In genomic region chr7:47293884-47294568, GRCh38 we compare ENCODE assay signal across 15 cellular contexts.
DNase-seq lines count a peak whose midpoint lies in the region; ATAC-seq and TF ChIP-seq lines count a peak whose summit lies in the region.
"Had no signal": no experiment of that assay in that cellular context is flagged by ENCODE, and none has a peak within 500 bp of the region (broad histone marks: within the 10 kb centered on the region; RNA-seq: fewer than 3 reads in every experiment).

No MANE protein-coding gene starts in this region.

- 77 to 83% methylated on average over 4 to 6 of the region's 6 CpGs for WGBS in esophagus squamous epithelium, 2 donors
- WGBS in suprapubic skin = 66% methylated on average over 5 of the region's 6 CpGs

- no peak overlapping the region for H3K4me3 ChIP-seq in esophagus squamous epithelium
- no peak overlapping the region for H3K4me3 ChIP-seq in suprapubic skin
- H3K4me3 ChIP-seq in CD8-positive, alpha-beta T cell (ENCODE audit: low read depth, low read length) = no peak overlapping the region

- ATAC-seq in CD8-positive, alpha-beta T cell = no peak
- ATAC-seq in GM21717 (IDR thresholded peaks at IDR 0.05; ENCODE audit: unreplicated experiment) = no peak
- ATAC-seq: T-cell had no signal

- POLR2A ChIA-PET in CD8-positive, alpha-beta T cell (lab: Charles Lee) = no interaction called here

- H3K36me3 ChIP-seq in esophagus squamous epithelium (no peaks in the 10 kb centered on the region), suprapubic skin (peaks cover 4% of the 10 kb centered on the region)
- H3K36me3 ChIP-seq in CD8-positive, alpha-beta T cell (ENCODE audit: insufficient read depth, low read length) = no peaks in the 10 kb centered on the region

- no peaks in the 10 kb centered on the region for H3K27me3 ChIP-seq in esophagus squamous epithelium
- no peaks in the 10 kb centered on the region for H3K27me3 ChIP-seq in suprapubic skin
- no peaks in the 10 kb centered on the region for H3K27me3 ChIP-seq in CD8-positive, alpha-beta T cell (ENCODE audit: insufficient read depth, low read length)

- no peak overlapping the region for H3K4me3 Mint-ChIP-seq in CD8-positive, alpha-beta T cell
- H3K4me3 Mint-ChIP-seq: activated CD4-positive, alpha-beta memory T cell treated with anti-CD3 and anti-CD28 coated beads for 36 hours; activated naive CD8-positive, alpha-beta T cell; T-cell had no signal

- H3K4me1 Mint-ChIP-seq in CD8-positive, alpha-beta T cell (ENCODE audit: low read depth) = no peaks in the 10 kb centered on the region
- H3K4me1 Mint-ChIP-seq: T-cell had no signal

- no peaks in the 10 kb centered on the region for H3K36me3 Mint-ChIP-seq in CD8-positive, alpha-beta T cell
- H3K36me3 Mint-ChIP-seq: activated CD4-positive, alpha-beta memory T cell treated with anti-CD3 and anti-CD28 coated beads for 36 hours; activated naive CD8-positive, alpha-beta T cell; T-cell had no signal

- H3K4me1 ChIP-seq in esophagus squamous epithelium = peaks cover 3 to 48% (median 25%) of the 10 kb centered on the region in 3 donors
- H3K4me1 ChIP-seq in suprapubic skin = peaks cover 43% of the 10 kb centered on the region
- no peaks in the 10 kb centered on the region for H3K4me1 ChIP-seq in CD8-positive, alpha-beta T cell (ENCODE audit: insufficient read depth, low read length)

- DNase-seq in MV-4-11 (lab: John Stamatoyannopoulos, UW) = peak; percentile 8
- no peak for DNase-seq in esophagus squamous epithelium (lab: John Stamatoyannopoulos, UW)
- DNase-seq in mesenteric fat pad (ENCODE audit: low spot score) = peak; percentile 86
- DNase-seq in suprapubic skin (ENCODE audit: low spot score in 2 of 2) = peak in 1 of 2 donors; percentile 84
- no peak for DNase-seq in hippocampal formation (lab: John Stamatoyannopoulos, UW)
- DNase-seq in NCI-H1930 (lab: John Stamatoyannopoulos, UW) = no peak
- DNase-seq in CD8-positive, alpha-beta T cell = no peak
- DNase-seq: activated CD4-positive, alpha-beta memory T cell treated with anti-CD3 and anti-CD28 coated beads for 36 hours; effector memory CD4-positive, alpha-beta T cell; NCI-H1417 treated with DMSO at 0.1 percent for 48 hours; NK-92 treated with Interleukin-12 subunit alpha and Interleukin-12 subunit beta, amount 100 ng/mL, for 24 hours; nucleus accumbens; T-cell had no signal

- no peaks in the 10 kb centered on the region for H3K27me3 Mint-ChIP-seq in CD8-positive, alpha-beta T cell (ENCODE audit: low read depth)
- H3K27me3 Mint-ChIP-seq: activated CD4-positive, alpha-beta memory T cell treated with anti-CD3 and anti-CD28 coated beads for 36 hours; activated naive CD8-positive, alpha-beta T cell had no signal

- H3K9me3 ChIP-seq in esophagus squamous epithelium (no peaks in the 10 kb centered on the region), suprapubic skin (no peaks in the 10 kb centered on the region)
- H3K9me3 ChIP-seq in CD8-positive, alpha-beta T cell (ENCODE audit: low read length) = no peaks in the 10 kb centered on the region

- H3K9me3 Mint-ChIP-seq in CD8-positive, alpha-beta T cell = no peaks in the 10 kb centered on the region
- H3K9me3 Mint-ChIP-seq: activated CD4-positive, alpha-beta memory T cell treated with anti-CD3 and anti-CD28 coated beads for 36 hours; T-cell had no signal

- TF ChIP-seq POLR2A in esophagus squamous epithelium (IDR thresholded peaks at IDR 0.05) (no peak), suprapubic skin (IDR thresholded peaks at IDR 0.05) (no peak)

- H3K27ac Mint-ChIP-seq in CD8-positive, alpha-beta T cell = no peak overlapping the region
- H3K27ac Mint-ChIP-seq: activated CD4-positive, alpha-beta memory T cell treated with anti-CD3 and anti-CD28 coated beads for 36 hours; activated naive CD8-positive, alpha-beta T cell; T-cell had no signal

- TF ChIP-seq EP300 in suprapubic skin (IDR thresholded peaks at IDR 0.05) = no peak

- intact Hi-C loops in esophagus squamous epithelium (cut with DNase I) = no loop called here
- intact Hi-C loops in CD8-positive, alpha-beta T cell (cut with DNase I, micrococcal nuclease) = no loop called here

- TF ChIP-seq CTCF in esophagus squamous epithelium (IDR thresholded peaks at IDR 0.05) = no peak
- TF ChIP-seq CTCF in suprapubic skin (IDR thresholded peaks at IDR 0.05) = no peak
- TF ChIP-seq CTCF in CD8-positive, alpha-beta T cell (IDR thresholded peaks at IDR 0.05) = no peak

- CTCF ChIA-PET in CD8-positive, alpha-beta T cell (lab: Charles Lee) = no interaction called here

- peak overlapping the region in 3 of 4 donors; percentile 40 to 52 (median 49) for H3K27ac ChIP-seq in esophagus squamous epithelium
- peak overlapping the region; percentile 66 for H3K27ac ChIP-seq in suprapubic skin
- H3K27ac ChIP-seq in CD8-positive, alpha-beta T cell (ENCODE audit: low read depth, low read length) = no peak overlapping the region

Comparison
In these comparisons a context has a peak if more than half of its experiments do, and no peak if none do; other contexts are left out.
1. DNase-seq: peak in MV-4-11 (single experiment) and mesenteric fat pad (single experiment); none in esophagus squamous epithelium (single experiment), hippocampal formation (0 of 2), NCI-H1930 (0 of 2) and CD8-positive, alpha-beta T cell (0 of 7).